18 cellular contexts compared by ENCODE assay signal in genomic region chr7:35331730-35332678, GRCh38.
DNase-seq lines count a peak whose midpoint lies in the region; ATAC-seq lines count a peak whose summit lies in the region.
"Had no signal": no experiment of that assay in that cellular context is flagged by ENCODE, and none has a peak within 500 bp of the region (broad histone marks: within the 10 kb centered on the region; RNA-seq: fewer than 3 reads in every experiment).

No MANE protein-coding gene starts in this region.

- peak overlapping the region; percentile 89 for H3K27ac ChIP-seq in mesodermal cell (ENCODE audit: low read depth, low read length, severe bottlenecking)
- H3K27ac ChIP-seq: BLaER1, KMS-11, SJSA1 had no signal

- H3K4me1 ChIP-seq in mesodermal cell (ENCODE audit: control insufficient read depth, insufficient read depth, low read length, poor library complexity, severe bottlenecking): peaks cover 10% of the 10 kb centered on the region
- H3K4me1 ChIP-seq: BLaER1, SJSA1 had no signal

- no peak overlapping the region for H3K4me3 ChIP-seq in mesodermal cell (ENCODE audit: extremely low read depth, insufficient read depth, low read length, poor library complexity, severe bottlenecking)
- H3K4me3 ChIP-seq: BLaER1, GM12878, SJSA1 had no signal

- 38 to 43% methylated on average over 14 to 17 of the region's 20 CpGs for WGBS in mesodermal cell (ENCODE audit: insufficient coverage in 2 of 2), 2 experiments

- intact Hi-C loops in left cardiac atrium (cut with DNase I): no loop called here

- ATAC-seq in left cardiac atrium: peak; percentile 48 to 53
- no peak for ATAC-seq in GM18519 (IDR thresholded peaks at IDR 0.05; ENCODE audit: low FRiP score, unreplicated experiment)
- ATAC-seq: GM12878 had no signal

- no peaks in the 10 kb centered on the region for H3K9me3 ChIP-seq in mesodermal cell (ENCODE audit: control insufficient read depth, low read length)
- H3K9me3 ChIP-seq: BLaER1, SJSA1 had no signal

- H3K36me3 ChIP-seq in mesodermal cell (ENCODE audit: control insufficient read depth, insufficient read depth, low read length): no peaks in the 10 kb centered on the region
- H3K36me3 ChIP-seq: BLaER1, SJSA1 had no signal

- DNase-seq in ELF-1 (ENCODE audit: low read depth, low spot score): peak; percentile 81
- peak; percentile 27 for DNase-seq in OCI-M1 (lab: John Stamatoyannopoulos, UW)
- DNase-seq in left cardiac atrium: peak; percentile 58
- no peak for DNase-seq in NCI-H187 (lab: John Stamatoyannopoulos, UW)
- no peak for DNase-seq in activated T-cell treated with anti-CD3 and anti-CD28 coated beads, Interleukin-2, amount 50 U/mL, for 1 hour
- DNase-seq: CD4-positive, alpha-beta memory T cell; HFFc6; MV-4-11; NCI-H1417; NCI-H1930; NCI-H226; NCI-H524 had no signal

Comparison
In these comparisons a context has a peak if more than half of its experiments do, and no peak if none do; other contexts are left out.
1. DNase-seq: peak in ELF-1 (single experiment), OCI-M1 (single experiment) and left cardiac atrium (single experiment); none in NCI-H187 (0 of 2) and activated T-cell treated with anti-CD3 and anti-CD28 coated beads, Interleukin-2, amount 50 U/mL, for 1 hour (single experiment).